8 cellular contexts compared by ENCODE assay signal in the genomic region with DNA sequence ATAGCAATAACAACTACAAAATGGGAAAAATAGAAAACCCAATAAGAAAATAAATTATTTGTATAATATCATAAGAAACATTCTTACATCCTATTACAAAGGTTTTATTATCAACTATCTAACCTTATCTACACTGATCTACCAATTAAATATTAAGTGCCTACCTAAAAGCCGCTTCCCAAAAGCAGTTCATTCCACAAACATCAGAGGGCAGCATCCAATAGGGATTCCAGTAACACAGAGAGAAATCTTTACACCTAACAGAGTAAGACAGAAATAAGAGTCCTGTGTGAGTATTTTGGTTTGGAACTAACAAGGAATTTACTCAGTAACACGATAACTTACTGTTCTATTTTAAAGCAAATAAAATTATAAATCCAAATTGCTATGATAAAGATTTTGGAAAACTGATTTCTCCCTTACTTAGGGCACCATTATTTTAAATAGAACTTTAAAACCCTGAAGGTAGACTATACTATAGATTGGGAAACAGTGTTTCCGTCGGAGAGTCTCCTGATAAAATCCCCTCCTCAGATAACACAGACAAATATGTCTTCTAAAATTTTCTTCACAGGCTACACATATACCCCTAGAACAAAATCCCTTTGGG. TPM values are rescaled to one million over a fixed set of nuclear protein-coding genes. Genes with fewer than 3 reads are reported as not detected.
A peak's percentile ranks its signal among the peaks of the same experiment; 100 is the strongest.
DNase-seq lines count a peak whose midpoint lies in the region; ATAC-seq and TF ChIP-seq lines count a peak whose summit lies in the region.

No MANE protein-coding gene starts in this region.

- no peaks in the 10 kb centered on the region for H3K9me3 ChIP-seq in cardiac muscle cell (ENCODE audit: low read depth)

- intact Hi-C loops in Right ventricle myocardium inferior (cut with DNase I) (loop anchor here (1.0 to 10.0 kb wide), 3 partner anchors 203 to 435 kb away; no protein-coding TSS in a partner anchor), cardiac septum (cut with DNase I) (loop anchor here (2.0 to 10.0 kb wide), 2 partner anchors 203 to 1205 kb away; no protein-coding TSS in a partner anchor)

- H3K27ac ChIP-seq in VCaP = no peak overlapping the region
- no peak overlapping the region for H3K27ac ChIP-seq in cardiac muscle cell

- peaks cover 16% of the 10 kb centered on the region for H3K4me1 ChIP-seq in cardiac muscle cell (ENCODE audit: low read depth)

- H3K27me3 ChIP-seq in cardiac muscle cell = no peaks in the 10 kb centered on the region

- no peak for DNase-seq in Right ventricle myocardium inferior (ENCODE audit: missing footprints)
- no peak for DNase-seq in cardiac septum (ENCODE audit: low spot score)
- peak; percentile 28 for DNase-seq in NCI-H1694 treated with DMSO at 0.1 percent for 48 hours (lab: John Stamatoyannopoulos, UW)
- DNase-seq in cardiac muscle cell (ENCODE audit: low read depth in 1 of 2, low spot score in 1 of 2) = peak; percentile 58 to 77
- peak; percentile 53 for DNase-seq in retina
- DNase-seq in NCI-H187 (lab: John Stamatoyannopoulos, UW) = no peak
- no peak for DNase-seq in stimulated activated CD4-positive, alpha-beta T cell treated with anti-CD3 and anti-CD28 coated beads, Interleukin-4, amount 100 ng/mL, for 24 hours

- no peak overlapping the region for H3K4me3 ChIP-seq in cardiac muscle cell

- peak; percentile 79 for ATAC-seq in Right ventricle myocardium inferior

- H3K36me3 ChIP-seq in cardiac muscle cell = no peaks in the 10 kb centered on the region

- TF ChIP-seq CTCF in VCaP (conservative IDR thresholded peaks at IDR 0.05) (peak; percentile 93), cardiac muscle cell (IDR thresholded peaks at IDR 0.05; ENCODE audit: low read depth, low read length) (peak; percentile 81)

RNA-seq across cellular contexts. Expression of a gene that starts 15.0 kb away (rescaled TPM):
- total RNA-seq in Right ventricle myocardium inferior (4.8 TPM), cardiac septum (6.5 TPM), cardiac muscle cell (9.4 and 15.6 TPM in 2 replicates)
- polyA plus RNA-seq in cardiac muscle cell = 6.9 and 8.7 TPM in 2 replicates

Comparison
In these comparisons a context has a peak if more than half of its experiments do, and no peak if none do; other contexts are left out.
1. DNase-seq: peak in NCI-H1694 treated with DMSO at 0.1 percent for 48 hours (single experiment), cardiac muscle cell (2 of 2) and retina (single experiment); none in Right ventricle myocardium inferior (single experiment), cardiac septum (single experiment), NCI-H187 (0 of 2) and stimulated activated CD4-positive, alpha-beta T cell treated with anti-CD3 and anti-CD28 coated beads, Interleukin-4, amount 100 ng/mL, for 24 hours (single experiment).